ENCODE assay signal across 1 cellular context in the genomic region with DNA sequence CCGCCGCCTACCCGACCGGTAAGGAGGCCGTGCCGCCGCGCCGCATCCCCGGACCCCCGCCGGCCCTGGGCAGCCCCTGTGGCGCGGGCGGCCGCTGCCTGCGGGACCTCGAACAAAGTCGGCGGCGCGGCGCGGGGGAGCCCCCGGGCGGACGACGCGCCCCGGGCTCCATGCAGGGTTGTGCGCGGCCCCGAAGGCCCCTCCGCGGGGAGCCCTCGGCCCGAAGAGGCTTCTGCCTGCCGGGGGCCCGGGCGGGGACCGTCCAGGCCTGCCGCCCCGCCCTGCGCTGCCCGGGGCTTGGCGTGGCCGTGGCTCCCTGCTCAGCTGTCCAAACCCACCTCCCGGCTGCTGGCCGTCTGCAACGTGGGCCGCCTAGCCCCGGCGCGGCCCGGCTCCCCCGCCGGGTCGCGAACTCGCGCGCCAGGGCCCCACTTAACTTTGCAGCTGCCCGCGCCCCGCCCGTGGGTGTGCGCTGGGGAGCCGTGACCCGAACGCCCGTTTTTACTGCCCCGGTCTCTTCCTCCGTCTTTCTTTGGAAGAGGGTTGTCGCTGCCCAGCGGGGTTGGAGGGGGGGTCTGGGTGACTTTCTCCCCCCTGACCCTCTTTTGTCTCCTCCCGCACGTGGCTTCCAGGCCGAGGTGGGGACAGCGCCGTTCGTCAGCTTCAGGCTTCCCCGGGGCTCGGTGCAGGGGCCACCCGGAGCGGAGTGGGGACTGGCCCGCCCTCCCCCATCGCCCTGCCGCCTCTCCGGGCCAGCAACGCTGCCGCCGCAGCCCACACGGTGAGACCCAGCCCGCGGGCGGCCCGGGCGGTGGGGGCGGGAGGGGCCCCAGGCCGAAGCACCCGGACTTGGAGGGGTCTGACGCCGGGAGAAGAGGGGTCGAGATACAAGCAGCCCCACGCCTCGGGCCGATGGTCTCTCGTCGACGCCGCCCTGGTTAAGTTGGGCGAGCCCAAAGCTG.
TF ChIP-seq lines count a peak whose summit lies in the region.

No MANE protein-coding gene starts in this region.

TF ChIP-seq in HEK293, 187 proteins besides CTCF, POLR2A, EP300 and RAD21 (continued from another document):
- TF ChIP-seq, protein P1, sequence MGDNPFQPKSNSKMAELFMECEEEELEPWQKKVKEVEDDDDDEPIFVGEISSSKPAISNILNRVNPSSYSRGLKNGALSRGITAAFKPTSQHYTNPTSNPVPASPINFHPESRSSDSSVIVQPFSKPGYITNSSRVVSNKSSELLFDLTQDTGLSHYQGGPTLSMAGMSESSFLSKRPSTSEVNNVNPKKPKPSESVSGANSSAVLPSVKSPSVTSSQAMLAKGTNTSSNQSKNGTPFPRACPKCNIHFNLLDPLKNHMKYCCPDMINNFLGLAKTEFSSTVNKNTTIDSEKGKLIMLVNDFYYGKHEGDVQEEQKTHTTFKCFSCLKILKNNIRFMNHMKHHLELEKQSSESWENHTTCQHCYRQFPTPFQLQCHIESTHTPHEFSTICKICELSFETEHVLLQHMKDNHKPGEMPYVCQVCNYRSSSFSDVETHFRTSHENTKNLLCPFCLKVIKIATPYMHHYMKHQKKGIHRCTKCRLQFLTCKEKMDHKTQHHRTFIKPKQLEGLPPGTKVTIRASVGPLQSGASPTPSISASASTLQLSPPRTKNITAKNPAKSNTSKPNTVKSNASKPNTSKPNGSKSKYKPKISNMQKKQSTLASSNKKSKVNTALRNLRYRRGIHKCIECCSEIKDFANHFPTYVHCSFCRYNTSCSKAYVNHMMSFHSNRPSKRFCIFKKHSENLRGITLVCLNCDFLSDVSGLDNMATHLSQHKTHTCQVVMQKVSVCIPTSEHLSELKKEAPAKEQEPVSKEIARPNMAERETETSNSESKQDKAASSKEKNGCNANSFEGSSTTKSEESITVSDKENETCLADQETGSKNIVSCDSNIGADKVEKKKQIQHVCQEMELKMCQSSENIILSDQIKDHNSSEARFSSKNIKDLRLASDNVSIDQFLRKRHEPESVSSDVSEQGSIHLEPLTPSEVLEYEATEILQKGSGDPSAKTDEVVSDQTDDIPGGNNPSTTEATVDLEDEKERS (tag by site-specific recombination; IDR thresholded peaks at IDR 0.05) = no peak
- TF ChIP-seq HOXA7 (CRISPR knock-in tag; IDR thresholded peaks at IDR 0.05; ENCODE audit: borderline replicate concordance) (no peak), ZNF596 (tag by site-specific recombination; IDR thresholded peaks at IDR 0.05) (no peak), ZNF211 (tag by site-specific recombination; IDR thresholded peaks at IDR 0.05; ENCODE audit: low read depth) (no peak), ZNF174 (tag by site-specific recombination; IDR thresholded peaks at IDR 0.05) (no peak), ZNF366 (tag by site-specific recombination; conservative IDR thresholded peaks at IDR 0.05) (no peak), KLF9 (tag by site-specific recombination; IDR thresholded peaks at IDR 0.05; ENCODE audit: low read depth) (no peak), ZNF155 (tag by site-specific recombination; IDR thresholded peaks at IDR 0.05) (no peak), WT1 (tag by site-specific recombination; IDR thresholded peaks at IDR 0.05) (no peak), ZNF114 (tag by site-specific recombination; IDR thresholded peaks at IDR 0.05) (no peak), ZNF157 (tag by site-specific recombination; IDR thresholded peaks at IDR 0.05) (no peak), ZNF394 (tag by site-specific recombination; IDR thresholded peaks at IDR 0.05; ENCODE audit: borderline replicate concordance) (no peak), ZNF777 (tag by site-specific recombination; IDR thresholded peaks at IDR 0.05; ENCODE audit: borderline replicate concordance) (no peak), SP7 (tag by site-specific recombination; IDR thresholded peaks at IDR 0.05) (no peak), ZNF776 (tag by site-specific recombination; IDR thresholded peaks at IDR 0.05; ENCODE audit: borderline replicate concordance) (no peak), KLF1 (tag by site-specific recombination; IDR thresholded peaks at IDR 0.05) (no peak), ZNF391 (tag by site-specific recombination; IDR thresholded peaks at IDR 0.05; ENCODE audit: borderline replicate concordance, low read depth) (no peak), ZNF48 (tag by site-specific recombination; IDR thresholded peaks at IDR 0.05) (no peak), GLIS1 (tag by site-specific recombination; IDR thresholded peaks at IDR 0.05) (peak; percentile 26; the same call in 1 of the 2 replicates), FEZF1 (tag by site-specific recombination; IDR thresholded peaks at IDR 0.05) (no peak), MYNN (tag by site-specific recombination; IDR thresholded peaks at IDR 0.05; ENCODE audit: borderline replicate concordance) (no peak), ZNF10 (tag by site-specific recombination; IDR thresholded peaks at IDR 0.05) (no peak), ZNF514 (tag by site-specific recombination; IDR thresholded peaks at IDR 0.05) (no peak), EGR2 (tag by site-specific recombination; IDR thresholded peaks at IDR 0.05; ENCODE audit: low read depth) (no peak; the same call in 1 of the 2 replicates), ZNF529 (tag by site-specific recombination; IDR thresholded peaks at IDR 0.05; ENCODE audit: insufficient replicate concordance) (no peak), BCL11A (tag by site-specific recombination; IDR thresholded peaks at IDR 0.05; ENCODE audit: low read depth) (0 out of 2 replicates have a peak, but pooled peaks have one; percentile 24)
- TF ChIP-seq, protein P2, sequence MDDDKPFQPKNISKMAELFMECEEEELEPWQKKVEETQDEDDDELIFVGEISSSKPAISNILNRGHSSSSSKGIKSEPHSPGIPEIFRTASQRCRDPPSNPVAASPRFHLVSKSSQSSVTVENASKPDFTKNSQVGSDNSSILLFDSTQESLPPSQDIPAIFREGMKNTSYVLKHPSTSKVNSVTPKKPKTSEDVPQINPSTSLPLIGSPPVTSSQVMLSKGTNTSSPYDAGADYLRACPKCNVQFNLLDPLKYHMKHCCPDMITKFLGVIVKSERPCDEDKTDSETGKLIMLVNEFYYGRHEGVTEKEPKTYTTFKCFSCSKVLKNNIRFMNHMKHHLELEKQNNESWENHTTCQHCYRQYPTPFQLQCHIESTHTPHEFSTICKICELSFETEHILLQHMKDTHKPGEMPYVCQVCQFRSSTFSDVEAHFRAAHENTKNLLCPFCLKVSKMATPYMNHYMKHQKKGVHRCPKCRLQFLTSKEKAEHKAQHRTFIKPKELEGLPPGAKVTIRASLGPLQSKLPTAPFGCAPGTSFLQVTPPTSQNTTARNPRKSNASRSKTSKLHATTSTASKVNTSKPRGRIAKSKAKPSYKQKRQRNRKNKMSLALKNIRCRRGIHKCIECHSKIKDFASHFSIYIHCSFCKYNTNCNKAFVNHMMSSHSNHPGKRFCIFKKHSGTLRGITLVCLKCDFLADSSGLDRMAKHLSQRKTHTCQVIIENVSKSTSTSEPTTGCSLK (tag by site-specific recombination; IDR thresholded peaks at IDR 0.05) = no peak
- TF ChIP-seq, protein P3, sequence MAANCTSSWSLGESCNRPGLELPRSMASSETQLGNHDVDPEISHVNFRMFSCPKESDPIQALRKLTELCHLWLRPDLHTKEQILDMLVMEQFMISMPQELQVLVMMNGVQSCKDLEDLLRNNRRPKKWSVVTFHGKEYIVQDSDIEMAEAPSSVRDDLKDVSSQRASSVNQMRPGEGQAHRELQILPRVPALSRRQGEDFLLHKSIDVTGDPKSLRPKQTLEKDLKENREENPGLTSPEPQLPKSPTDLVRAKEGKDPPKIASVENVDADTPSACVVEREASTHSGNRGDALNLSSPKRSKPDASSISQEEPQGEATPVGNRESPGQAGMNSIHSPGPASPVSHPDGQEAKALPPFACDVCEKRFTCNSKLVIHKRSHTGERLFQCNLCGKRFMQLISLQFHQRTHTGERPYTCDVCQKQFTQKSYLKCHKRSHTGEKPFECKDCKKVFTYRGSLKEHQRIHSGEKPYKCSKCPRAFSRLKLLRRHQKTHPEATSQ (tag by site-specific recombination; IDR thresholded peaks at IDR 0.05) = no peak
- TF ChIP-seq, protein P4, sequence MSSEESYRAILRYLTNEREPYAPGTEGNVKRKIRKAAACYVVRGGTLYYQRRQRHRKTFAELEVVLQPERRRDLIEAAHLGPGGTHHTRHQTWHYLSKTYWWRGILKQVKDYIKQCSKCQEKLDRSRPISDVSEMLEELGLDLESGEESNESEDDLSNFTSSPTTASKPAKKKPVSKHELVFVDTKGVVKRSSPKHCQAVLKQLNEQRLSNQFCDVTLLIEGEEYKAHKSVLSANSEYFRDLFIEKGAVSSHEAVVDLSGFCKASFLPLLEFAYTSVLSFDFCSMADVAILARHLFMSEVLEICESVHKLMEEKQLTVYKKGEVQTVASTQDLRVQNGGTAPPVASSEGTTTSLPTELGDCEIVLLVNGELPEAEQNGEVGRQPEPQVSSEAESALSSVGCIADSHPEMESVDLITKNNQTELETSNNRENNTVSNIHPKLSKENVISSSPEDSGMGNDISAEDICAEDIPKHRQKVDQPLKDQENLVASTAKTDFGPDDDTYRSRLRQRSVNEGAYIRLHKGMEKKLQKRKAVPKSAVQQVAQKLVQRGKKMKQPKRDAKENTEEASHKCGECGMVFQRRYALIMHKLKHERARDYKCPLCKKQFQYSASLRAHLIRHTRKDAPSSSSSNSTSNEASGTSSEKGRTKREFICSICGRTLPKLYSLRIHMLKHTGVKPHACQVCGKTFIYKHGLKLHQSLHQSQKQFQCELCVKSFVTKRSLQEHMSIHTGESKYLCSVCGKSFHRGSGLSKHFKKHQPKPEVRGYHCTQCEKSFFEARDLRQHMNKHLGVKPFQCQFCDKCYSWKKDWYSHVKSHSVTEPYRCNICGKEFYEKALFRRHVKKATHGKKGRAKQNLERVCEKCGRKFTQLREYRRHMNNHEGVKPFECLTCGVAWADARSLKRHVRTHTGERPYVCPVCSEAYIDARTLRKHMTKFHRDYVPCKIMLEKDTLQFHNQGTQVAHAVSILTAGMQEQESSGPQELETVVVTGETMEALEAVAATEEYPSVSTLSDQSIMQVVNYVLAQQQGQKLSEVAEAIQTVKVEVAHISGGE (tag by site-specific recombination; conservative IDR thresholded peaks at IDR 0.05; ENCODE audit: low read depth) = no peak; the same call in 1 of the 2 replicates
- TF ChIP-seq, protein P5, sequence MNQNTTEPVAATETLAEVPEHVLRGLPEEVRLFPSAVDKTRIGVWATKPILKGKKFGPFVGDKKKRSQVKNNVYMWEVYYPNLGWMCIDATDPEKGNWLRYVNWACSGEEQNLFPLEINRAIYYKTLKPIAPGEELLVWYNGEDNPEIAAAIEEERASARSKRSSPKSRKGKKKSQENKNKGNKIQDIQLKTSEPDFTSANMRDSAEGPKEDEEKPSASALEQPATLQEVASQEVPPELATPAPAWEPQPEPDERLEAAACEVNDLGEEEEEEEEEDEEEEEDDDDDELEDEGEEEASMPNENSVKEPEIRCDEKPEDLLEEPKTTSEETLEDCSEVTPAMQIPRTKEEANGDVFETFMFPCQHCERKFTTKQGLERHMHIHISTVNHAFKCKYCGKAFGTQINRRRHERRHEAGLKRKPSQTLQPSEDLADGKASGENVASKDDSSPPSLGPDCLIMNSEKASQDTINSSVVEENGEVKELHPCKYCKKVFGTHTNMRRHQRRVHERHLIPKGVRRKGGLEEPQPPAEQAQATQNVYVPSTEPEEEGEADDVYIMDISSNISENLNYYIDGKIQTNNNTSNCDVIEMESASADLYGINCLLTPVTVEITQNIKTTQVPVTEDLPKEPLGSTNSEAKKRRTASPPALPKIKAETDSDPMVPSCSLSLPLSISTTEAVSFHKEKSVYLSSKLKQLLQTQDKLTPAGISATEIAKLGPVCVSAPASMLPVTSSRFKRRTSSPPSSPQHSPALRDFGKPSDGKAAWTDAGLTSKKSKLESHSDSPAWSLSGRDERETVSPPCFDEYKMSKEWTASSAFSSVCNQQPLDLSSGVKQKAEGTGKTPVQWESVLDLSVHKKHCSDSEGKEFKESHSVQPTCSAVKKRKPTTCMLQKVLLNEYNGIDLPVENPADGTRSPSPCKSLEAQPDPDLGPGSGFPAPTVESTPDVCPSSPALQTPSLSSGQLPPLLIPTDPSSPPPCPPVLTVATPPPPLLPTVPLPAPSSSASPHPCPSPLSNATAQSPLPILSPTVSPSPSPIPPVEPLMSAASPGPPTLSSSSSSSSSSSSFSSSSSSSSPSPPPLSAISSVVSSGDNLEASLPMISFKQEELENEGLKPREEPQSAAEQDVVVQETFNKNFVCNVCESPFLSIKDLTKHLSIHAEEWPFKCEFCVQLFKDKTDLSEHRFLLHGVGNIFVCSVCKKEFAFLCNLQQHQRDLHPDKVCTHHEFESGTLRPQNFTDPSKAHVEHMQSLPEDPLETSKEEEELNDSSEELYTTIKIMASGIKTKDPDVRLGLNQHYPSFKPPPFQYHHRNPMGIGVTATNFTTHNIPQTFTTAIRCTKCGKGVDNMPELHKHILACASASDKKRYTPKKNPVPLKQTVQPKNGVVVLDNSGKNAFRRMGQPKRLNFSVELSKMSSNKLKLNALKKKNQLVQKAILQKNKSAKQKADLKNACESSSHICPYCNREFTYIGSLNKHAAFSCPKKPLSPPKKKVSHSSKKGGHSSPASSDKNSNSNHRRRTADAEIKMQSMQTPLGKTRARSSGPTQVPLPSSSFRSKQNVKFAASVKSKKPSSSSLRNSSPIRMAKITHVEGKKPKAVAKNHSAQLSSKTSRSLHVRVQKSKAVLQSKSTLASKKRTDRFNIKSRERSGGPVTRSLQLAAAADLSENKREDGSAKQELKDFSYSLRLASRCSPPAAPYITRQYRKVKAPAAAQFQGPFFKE (tag by site-specific recombination; IDR thresholded peaks at IDR 0.05; ENCODE audit: borderline replicate concordance) = no peak
- TF ChIP-seq, protein P6, sequence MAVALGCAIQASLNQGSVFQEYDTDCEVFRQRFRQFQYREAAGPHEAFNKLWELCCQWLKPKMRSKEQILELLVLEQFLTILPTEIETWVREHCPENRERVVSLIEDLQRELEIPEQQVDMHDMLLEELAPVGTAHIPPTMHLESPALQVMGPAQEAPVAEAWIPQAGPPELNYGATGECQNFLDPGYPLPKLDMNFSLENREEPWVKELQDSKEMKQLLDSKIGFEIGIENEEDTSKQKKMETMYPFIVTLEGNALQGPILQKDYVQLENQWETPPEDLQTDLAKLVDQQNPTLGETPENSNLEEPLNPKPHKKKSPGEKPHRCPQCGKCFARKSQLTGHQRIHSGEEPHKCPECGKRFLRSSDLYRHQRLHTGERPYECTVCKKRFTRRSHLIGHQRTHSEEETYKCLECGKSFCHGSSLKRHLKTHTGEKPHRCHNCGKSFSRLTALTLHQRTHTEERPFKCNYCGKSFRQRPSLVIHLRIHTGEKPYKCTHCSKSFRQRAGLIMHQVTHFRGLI (tag by site-specific recombination; IDR thresholded peaks at IDR 0.05) = no peak
